21 cellular contexts compared by ENCODE assay signal in genomic region chr14:92801917-92802316, GRCh38. TPM values are rescaled to one million over a fixed set of nuclear protein-coding genes. Genes with fewer than 3 reads are reported as not detected.
DNase-seq lines count a peak whose midpoint lies in the region; ATAC-seq and TF ChIP-seq lines count a peak whose summit lies in the region.
"Had no signal": no experiment of that assay in that cellular context is flagged by ENCODE, and none has a peak within 500 bp of the region (broad histone marks: within the 10 kb centered on the region; RNA-seq: fewer than 3 reads in every experiment).

No MANE protein-coding gene starts in this region.

- H3K27me3 Mint-ChIP-seq in activated T-cell treated with anti-CD3 and anti-CD28 coated beads, Interleukin-2, amount 50 U/mL, for 72 hours (ENCODE audit: low read depth) = no peaks in the 10 kb centered on the region
- no peaks in the 10 kb centered on the region for H3K27me3 Mint-ChIP-seq in stimulated activated naive B cell treated with anti-CD40 and anti-IgM and Interleukin-4, amounts not matched to agents 10 μg/mL and 1 μg/mL and 100 μg/mL, for 72 hours
- H3K27me3 Mint-ChIP-seq: activated naive CD4-positive, alpha-beta T cell treated with anti-CD3 and anti-CD28 coated beads, Interleukin-2, amount 10 ng/mL, durations not matched to agents 7 days and 5 days; naive B cell; progenitor cell of endocrine pancreas had no signal

- H4K20me1 ChIP-seq in hepatocyte (ENCODE audit: insufficient read depth, poor library complexity, severe bottlenecking) = peaks cover 42% of the 10 kb centered on the region

- H3K9ac ChIP-seq in SK-N-MC (ENCODE audit: insufficient read length) = peak overlapping the region; percentile 9

- H3K36me3 ChIP-seq in SK-N-MC (ENCODE audit: insufficient read depth, low read length) = peaks cover 34% of the 10 kb centered on the region
- H3K36me3 ChIP-seq in hepatocyte (replicated peaks; ENCODE audit: insufficient read depth, low read depth) = no peaks in the 10 kb centered on the region

- H3K36me3 Mint-ChIP-seq in activated T-cell treated with anti-CD3 and anti-CD28 coated beads, Interleukin-2, amount 50 U/mL, for 72 hours (ENCODE audit: insufficient read depth in 2 of 2) = peaks cover 7 to 9% of the 10 kb centered on the region in 2 donors
- peaks cover 30 to 51% of the 10 kb centered on the region in 2 donors for H3K36me3 Mint-ChIP-seq in stimulated activated naive B cell treated with anti-CD40 and anti-IgM and Interleukin-4, amounts not matched to agents 10 μg/mL and 1 μg/mL and 100 μg/mL, for 72 hours

- peak overlapping the region; percentile 53 to 83 for H3K4me3 Mint-ChIP-seq in activated T-cell treated with anti-CD3 and anti-CD28 coated beads, Interleukin-2, amount 50 U/mL, for 72 hours
- peak overlapping the region in 1 of 2 donors; percentile 33 for H3K4me3 Mint-ChIP-seq in stimulated activated naive B cell treated with anti-CD40 and anti-IgM and Interleukin-4, amounts not matched to agents 10 μg/mL and 1 μg/mL and 100 μg/mL, for 72 hours
- H3K4me3 Mint-ChIP-seq: activated naive CD4-positive, alpha-beta T cell treated with anti-CD3 and anti-CD28 coated beads, Interleukin-2, amount 10 ng/mL, durations not matched to agents 7 days and 5 days had no signal

- H3K9me3 ChIP-seq in SK-N-MC (ENCODE audit: low read depth, low read length) (no peaks in the 10 kb centered on the region), hepatocyte (ENCODE audit: low read depth) (no peaks in the 10 kb centered on the region)

- no peaks in the 10 kb centered on the region for H3K9me2 ChIP-seq in hepatocyte (replicated peaks; ENCODE audit: insufficient read depth)

- H3K27ac Mint-ChIP-seq in activated T-cell treated with anti-CD3 and anti-CD28 coated beads, Interleukin-2, amount 50 U/mL, for 72 hours = peak overlapping the region; percentile 87
- H3K27ac Mint-ChIP-seq in stimulated activated naive B cell treated with anti-CD40 and anti-IgM and Interleukin-4, amounts not matched to agents 10 μg/mL and 1 μg/mL and 100 μg/mL, for 72 hours = peak overlapping the region; percentile 49
- H3K27ac Mint-ChIP-seq: activated naive CD4-positive, alpha-beta T cell treated with anti-CD3 and anti-CD28 coated beads, Interleukin-2, amount 10 ng/mL, durations not matched to agents 7 days and 5 days; progenitor cell of endocrine pancreas had no signal

- H3K4me3 ChIP-seq in SK-N-MC (peak overlapping the region; percentile 4; the same call in 1 of the 2 replicates), hepatocyte (no peak overlapping the region)
- H3K4me3 ChIP-seq: lung had no signal

- ATAC-seq in activated T-cell treated with anti-CD3 and anti-CD28 coated beads, Interleukin-2, amount 50 U/mL, for 72 hours (replicated peaks in 1 of 2) = no peak
- no peak for ATAC-seq in stimulated activated naive B cell treated with anti-CD40 and anti-IgM and Interleukin-4, amounts not matched to agents 10 μg/mL and 1 μg/mL and 100 μg/mL, for 72 hours (replicated peaks)

- no peak for TF ChIP-seq CTCF in hepatocyte (IDR thresholded peaks at IDR 0.05; ENCODE audit: poor library complexity)

- H3K4me2 ChIP-seq in hepatocyte = peak overlapping the region; percentile 54

- H3K9me3 Mint-ChIP-seq in activated T-cell treated with anti-CD3 and anti-CD28 coated beads, Interleukin-2, amount 50 U/mL, for 72 hours = no peaks in the 10 kb centered on the region
- no peaks in the 10 kb centered on the region for H3K9me3 Mint-ChIP-seq in stimulated activated naive B cell treated with anti-CD40 and anti-IgM and Interleukin-4, amounts not matched to agents 10 μg/mL and 1 μg/mL and 100 μg/mL, for 72 hours
- H3K9me3 Mint-ChIP-seq: activated naive CD4-positive, alpha-beta T cell treated with anti-CD3 and anti-CD28 coated beads, Interleukin-2, amount 10 ng/mL, durations not matched to agents 7 days and 5 days; naive B cell had no signal

- H3K27ac ChIP-seq in SK-N-MC (peak overlapping the region; percentile 29; the same call in 1 of the 2 replicates), hepatocyte (no peak overlapping the region)
- H3K27ac ChIP-seq: brain microvascular endothelial cell had no signal

- no peaks in the 10 kb centered on the region for H3K27me3 ChIP-seq in hepatocyte
- H3K27me3 ChIP-seq: brain microvascular endothelial cell had no signal

- DNase-seq in activated T-cell treated with anti-CD3 and anti-CD28 coated beads, Interleukin-2, amount 50 U/mL, for 72 hours = no peak
- no peak for DNase-seq in activated T-cell treated with anti-CD3 and anti-CD28 coated beads, Interleukin-2, amount 50 U/mL, for 48 hours
- DNase-seq in SK-N-MC (ENCODE audit: low read depth, low spot score) (no peak), hepatocyte (ENCODE audit: low spot score) (no peak), NCI-H2107 treated with DMSO at 0.1 percent for 48 hours (lab: John Stamatoyannopoulos, UW; ENCODE audit: unreplicated experiment) (no peak), SKM-1 (lab: John Stamatoyannopoulos, UW; ENCODE audit: unreplicated experiment) (no peak)
- DNase-seq in stimulated activated naive B cell treated with anti-CD40 and anti-IgM and Interleukin-4, amounts not matched to agents 10 μg/mL and 1 μg/mL and 100 μg/mL, for 72 hours = no peak
- DNase-seq in activated CD4-positive, alpha-beta T cell treated with anti-CD3 and anti-CD28 coated beads for 1 hour = no peak
- DNase-seq: activated CD4-positive, CD25-positive, alpha-beta regulatory T cell treated with anti-CD3 and anti-CD28 coated beads, Interleukin-2, amount 50 U/mL, for 72 hours; activated naive CD4-positive, alpha-beta T cell treated with anti-CD3 and anti-CD28 coated beads, Interleukin-2, amount 10 ng/mL, durations not matched to agents 7 days and 5 days; brain microvascular endothelial cell; DMS79; hippocampal formation; islet precursor cell; naive B cell; NCI-H774; SHP77 treated with DMSO at 0.1 percent for 48 hours; stimulated activated CD4-positive, alpha-beta T cell treated with anti-CD3 and anti-CD28 coated beads, Interleukin-4, amount 100 ng/mL, for 1 hour; T1000 had no signal

- no peak overlapping the region for H2AFZ ChIP-seq in hepatocyte

- peaks cover 45% of the 10 kb centered on the region for H3K4me1 Mint-ChIP-seq in activated T-cell treated with anti-CD3 and anti-CD28 coated beads, Interleukin-2, amount 50 U/mL, for 72 hours (ENCODE audit: low read depth)
- H3K4me1 Mint-ChIP-seq in stimulated activated naive B cell treated with anti-CD40 and anti-IgM and Interleukin-4, amounts not matched to agents 10 μg/mL and 1 μg/mL and 100 μg/mL, for 72 hours = peaks cover 16 to 30% of the 10 kb centered on the region in 2 donors

- peaks cover 11% of the 10 kb centered on the region for H3K4me1 ChIP-seq in hepatocyte (ENCODE audit: insufficient read depth)

- H3K79me2 ChIP-seq in hepatocyte = peaks cover 90% of the 10 kb centered on the region

RNA-seq across cellular contexts. Expression of gene GOLGA5, which starts 7.8 kb away (rescaled TPM):
- total RNA-seq in activated T-cell treated with anti-CD3 and anti-CD28 coated beads, Interleukin-2, amount 50 U/mL, for 72 hours = 10 to 100 TPM; 19.7 to 24.2 TPM
- total RNA-seq in hepatocyte = 62.4 and 63.9 TPM in 2 replicates
- 50.0 and 52.7 TPM in 2 replicates for polyA plus RNA-seq in hepatocyte

RNA-seq across cellular contexts. Expression of gene LGMN, which starts 53.5 kb away (rescaled TPM):
- total RNA-seq in activated T-cell treated with anti-CD3 and anti-CD28 coated beads, Interleukin-2, amount 50 U/mL, for 72 hours = 1 to 10 TPM; 2.5 to 4.7 TPM
- 125 and 130 TPM in 2 replicates for total RNA-seq in hepatocyte
- polyA plus RNA-seq in hepatocyte = 139 and 169 TPM in 2 replicates

Comparison
In these comparisons a context has a peak if more than half of its experiments do, and no peak if none do; other contexts are left out.
1. RNA of gene LGMN, which starts 53.5 kb away (total RNA-seq): 125 to 130 TPM in hepatocyte; 2.5 to 4.7 TPM in activated T-cell treated with anti-CD3 and anti-CD28 coated beads, Interleukin-2, amount 50 U/mL, for 72 hours; every median in the first group is over 10 times any median in the second.